18 cellular contexts compared by ENCODE assay signal in genomic region chr13:34772881-34773280, GRCh38.
"Had no signal": no experiment of that assay in that cellular context is flagged by ENCODE, and none has a peak within 500 bp of the region (broad histone marks: within the 10 kb centered on the region; RNA-seq: fewer than 3 reads in every experiment).

No MANE protein-coding gene starts in this region.

- ATAC-seq: gastroesophageal sphincter; heart left ventricle; left lung; naive thymus-derived CD4-positive, alpha-beta T cell; sciatic nerve had no signal

- FAIRE-seq: kidney had no signal

- DNase-seq: dorsolateral prefrontal cortex; effector CD4-positive, alpha-beta T cell; heart left ventricle; kidney; left lung; mammary epithelial cell; midbrain; naive thymus-derived CD4-positive, alpha-beta T cell; stimulated activated CD4-positive, alpha-beta T cell treated with anti-CD3 and anti-CD28 coated beads, Interleukin-12 subunit alpha, Interleukin-12 subunit beta, amount 100 ng/mL, for 4 hours; stimulated activated CD4-positive, alpha-beta T cell treated with anti-CD3 and anti-CD28 coated beads, Interleukin-1b, Interleukin-23, amount 100 ng/mL, for 48 hours; stimulated activated CD4-positive, alpha-beta T cell treated with anti-CD3 and anti-CD28 coated beads, Interleukin-4, amount 100 ng/mL, for 1 hour; stimulated activated CD8-positive, alpha-beta memory T cell treated with anti-CD3 and anti-CD28 coated beads, Interleukin-4, amount 100 ng/mL, for 48 hours; stimulated activated naive CD4-positive, alpha-beta T cell treated with Interleukin-2 at 50 U/mL for 16 hours; stomach; thyroid gland; trophoblast cell had no signal
